ENCODE assay signal across 19 cellular contexts in the genomic region with DNA sequence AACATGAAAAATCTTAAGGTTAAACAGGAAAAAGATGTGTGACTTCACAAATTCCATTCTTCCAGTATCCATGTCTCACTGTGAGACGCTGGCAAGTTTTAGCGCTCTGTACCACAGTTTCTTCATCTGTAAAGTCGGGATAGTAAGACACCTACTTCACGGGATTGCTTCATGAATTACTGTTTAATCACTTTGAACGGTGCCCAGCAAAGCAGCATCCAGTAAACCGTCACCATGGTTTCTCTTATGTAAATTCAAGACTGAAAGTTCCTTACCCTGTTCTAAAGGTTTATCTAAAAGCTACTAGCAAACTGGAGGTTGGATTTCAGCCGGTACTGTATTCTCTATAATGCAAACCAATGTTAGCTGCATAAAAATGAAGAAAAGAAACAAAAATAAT. TPM values are rescaled to one million over a fixed set of nuclear protein-coding genes. Genes with fewer than 3 reads are reported as not detected.
A peak's percentile ranks its signal among the peaks of the same experiment; 100 is the strongest.
DNase-seq lines count a peak whose midpoint lies in the region; ATAC-seq and FAIRE-seq lines count a peak whose summit lies in the region.
"Had no signal": no experiment of that assay in that cellular context is flagged by ENCODE, and none has a peak within 500 bp of the region (broad histone marks: within the 10 kb centered on the region; RNA-seq: fewer than 3 reads in every experiment).

No MANE protein-coding gene starts in this region.

- DNase-seq in NCI-H526 (lab: John Stamatoyannopoulos, UW) (peak; percentile 5 to 30), NCI-H526 treated with DMSO at 0.1 percent for 48 hours (lab: John Stamatoyannopoulos, UW) (no peak), RCC 7860 (ENCODE audit: low spot score) (no peak)
- DNase-seq in stimulated activated naive CD8-positive, alpha-beta T cell treated with anti-CD3 and anti-CD28 coated beads, Interleukin-15, Interleukin-2, amounts not matched to agents 100 U/mL and 50 U/mL, for 24 hours: no peak
- no peak for DNase-seq in activated CD4-positive, alpha-beta memory T cell treated with anti-CD3 and anti-CD28 coated beads, Interleukin-2, amount 10 ng/mL, durations not matched to agents 7 days and 5 days
- no peak for DNase-seq in activated T-helper 2 cell treated with anti-CD3 and anti-CD28 coated beads, Interferon-gamma antibody, Interleukin-2, Interleukin-4, amounts not matched to agents 10 μg/mL and 5 μg/mL and 100 μg/mL, durations not matched to agents 14 hours and 24 hours and 36 hours (ENCODE audit: low spot score)
- DNase-seq: C1 segment of cervical spinal cord, Caco-2, MM.1S, NCI-H1105 treated with DMSO at 0.1 percent for 48 hours, NCI-H187, NCI-H446, NCI-H774, Peyer's patch, SHP77 had no signal

- ATAC-seq in stimulated activated naive CD8-positive, alpha-beta T cell treated with anti-CD3 and anti-CD28 coated beads, Interleukin-15, Interleukin-2, amounts not matched to agents 100 U/mL and 50 U/mL, for 24 hours: no peak
- ATAC-seq in GM21786 (IDR thresholded peaks at IDR 0.05; ENCODE audit: unreplicated experiment): no peak

- intact Hi-C loops in activated T-helper 2 cell treated with anti-CD3 and anti-CD28 coated beads, Interferon-gamma antibody, Interleukin-2, Interleukin-4, amounts not matched to agents 10 μg/mL and 5 μg/mL and 100 μg/mL, durations not matched to agents 14 hours and 24 hours and 36 hours (cut with micrococcal nuclease): loop anchor here (5.0 kb wide), 1 partner anchor 53 kb away; a partner anchor contains a TSS

- no peak for FAIRE-seq in RCC 7860 (lab: Jason Lieb, UNC)
- FAIRE-seq: GM12878, H1 had no signal

- H3K27me3 Mint-ChIP-seq in stimulated activated naive CD8-positive, alpha-beta T cell treated with anti-CD3 and anti-CD28 coated beads, Interleukin-15, Interleukin-2, amounts not matched to agents 100 ng/mL and 50 ng/mL, for 24 hours: no peaks in the 10 kb centered on the region
- H3K27me3 Mint-ChIP-seq in activated CD4-positive, alpha-beta memory T cell treated with anti-CD3 and anti-CD28 coated beads, Interleukin-2, amount 10 ng/mL, durations not matched to agents 7 days and 5 days: no peaks in the 10 kb centered on the region
- no peaks in the 10 kb centered on the region for H3K27me3 Mint-ChIP-seq in activated T-helper 2 cell treated with anti-CD3 and anti-CD28 coated beads, Interferon-gamma antibody, Interleukin-2, Interleukin-4, amounts not matched to agents 10 μg/mL and 5 μg/mL and 100 μg/mL, durations not matched to agents 14 hours and 24 hours and 36 hours (ENCODE audit: low read depth)

- peak overlapping the region; percentile 9 for H3K27ac Mint-ChIP-seq in stimulated activated naive CD8-positive, alpha-beta T cell treated with anti-CD3 and anti-CD28 coated beads, Interleukin-15, Interleukin-2, amounts not matched to agents 100 ng/mL and 50 ng/mL, for 24 hours
- peak overlapping the region; percentile 35 for H3K27ac Mint-ChIP-seq in activated CD4-positive, alpha-beta memory T cell treated with anti-CD3 and anti-CD28 coated beads, Interleukin-2, amount 10 ng/mL, durations not matched to agents 7 days and 5 days
- no peak overlapping the region for H3K27ac Mint-ChIP-seq in activated T-helper 2 cell treated with anti-CD3 and anti-CD28 coated beads, Interferon-gamma antibody, Interleukin-2, Interleukin-4, amounts not matched to agents 10 μg/mL and 5 μg/mL and 100 μg/mL, durations not matched to agents 14 hours and 24 hours and 36 hours

- H3K4me1 Mint-ChIP-seq in stimulated activated naive CD8-positive, alpha-beta T cell treated with anti-CD3 and anti-CD28 coated beads, Interleukin-15, Interleukin-2, amounts not matched to agents 100 ng/mL and 50 ng/mL, for 24 hours (ENCODE audit: low read depth): peaks cover 20% of the 10 kb centered on the region
- peaks cover 16% of the 10 kb centered on the region for H3K4me1 Mint-ChIP-seq in activated CD4-positive, alpha-beta memory T cell treated with anti-CD3 and anti-CD28 coated beads, Interleukin-2, amount 10 ng/mL, durations not matched to agents 7 days and 5 days
- H3K4me1 Mint-ChIP-seq in activated T-helper 2 cell treated with anti-CD3 and anti-CD28 coated beads, Interferon-gamma antibody, Interleukin-2, Interleukin-4, amounts not matched to agents 10 μg/mL and 5 μg/mL and 100 μg/mL, durations not matched to agents 14 hours and 24 hours and 36 hours (ENCODE audit: low read depth): peaks cover 15% of the 10 kb centered on the region

- peaks cover 10% of the 10 kb centered on the region for H3K36me3 Mint-ChIP-seq in stimulated activated naive CD8-positive, alpha-beta T cell treated with anti-CD3 and anti-CD28 coated beads, Interleukin-15, Interleukin-2, amounts not matched to agents 100 ng/mL and 50 ng/mL, for 24 hours (ENCODE audit: low read depth)
- peaks cover 29% of the 10 kb centered on the region for H3K36me3 Mint-ChIP-seq in activated CD4-positive, alpha-beta memory T cell treated with anti-CD3 and anti-CD28 coated beads, Interleukin-2, amount 10 ng/mL, durations not matched to agents 7 days and 5 days (ENCODE audit: low read depth)
- H3K36me3 Mint-ChIP-seq in activated T-helper 2 cell treated with anti-CD3 and anti-CD28 coated beads, Interferon-gamma antibody, Interleukin-2, Interleukin-4, amounts not matched to agents 10 μg/mL and 5 μg/mL and 100 μg/mL, durations not matched to agents 14 hours and 24 hours and 36 hours (ENCODE audit: low read depth): peaks cover 26% of the 10 kb centered on the region

- H3K9me3 Mint-ChIP-seq in stimulated activated naive CD8-positive, alpha-beta T cell treated with anti-CD3 and anti-CD28 coated beads, Interleukin-15, Interleukin-2, amounts not matched to agents 100 ng/mL and 50 ng/mL, for 24 hours: peaks cover 6% of the 10 kb centered on the region
- H3K9me3 Mint-ChIP-seq in activated CD4-positive, alpha-beta memory T cell treated with anti-CD3 and anti-CD28 coated beads, Interleukin-2, amount 10 ng/mL, durations not matched to agents 7 days and 5 days: no peaks in the 10 kb centered on the region
- H3K9me3 Mint-ChIP-seq in activated T-helper 2 cell treated with anti-CD3 and anti-CD28 coated beads, Interferon-gamma antibody, Interleukin-2, Interleukin-4, amounts not matched to agents 10 μg/mL and 5 μg/mL and 100 μg/mL, durations not matched to agents 14 hours and 24 hours and 36 hours: peaks cover 6% of the 10 kb centered on the region

- CTCF ChIA-PET in activated CD4-positive, alpha-beta memory T cell treated with anti-CD3 and anti-CD28 coated beads, Interleukin-2, amount 10 ng/mL, durations not matched to agents 7 days and 5 days (lab: Charles Lee): interaction anchor here (0.8 to 1.1 kb wide), 2 partner anchors 122 to 139 kb away, joined by 3 to 4 read pairs; no protein-coding TSS in a partner anchor

- no peak overlapping the region for H3K4me3 Mint-ChIP-seq in stimulated activated naive CD8-positive, alpha-beta T cell treated with anti-CD3 and anti-CD28 coated beads, Interleukin-15, Interleukin-2, amounts not matched to agents 100 ng/mL and 50 ng/mL, for 24 hours
- H3K4me3 Mint-ChIP-seq in activated CD4-positive, alpha-beta memory T cell treated with anti-CD3 and anti-CD28 coated beads, Interleukin-2, amount 10 ng/mL, durations not matched to agents 7 days and 5 days: no peak overlapping the region
- no peak overlapping the region for H3K4me3 Mint-ChIP-seq in activated T-helper 2 cell treated with anti-CD3 and anti-CD28 coated beads, Interferon-gamma antibody, Interleukin-2, Interleukin-4, amounts not matched to agents 10 μg/mL and 5 μg/mL and 100 μg/mL, durations not matched to agents 14 hours and 24 hours and 36 hours (ENCODE audit: low read depth)

- POLR2A ChIA-PET in activated CD4-positive, alpha-beta memory T cell treated with anti-CD3 and anti-CD28 coated beads, Interleukin-2, amount 10 ng/mL, durations not matched to agents 7 days and 5 days (lab: Charles Lee): interaction anchor here (0.6 kb wide), 1 partner anchor 62 kb away, joined by 3 read pairs; no protein-coding TSS in a partner anchor

RNA-seq across cellular contexts. Expression of a gene that starts 53.5 kb away (rescaled TPM):
- 10 to 100 TPM; 27.8 to 29.4 TPM for total RNA-seq in activated CD4-positive, alpha-beta memory T cell treated with anti-CD3 and anti-CD28 coated beads, Interleukin-2, amount 10 ng/mL, durations not matched to agents 7 days and 5 days
- total RNA-seq in activated T-helper 2 cell treated with anti-CD3 and anti-CD28 coated beads, Interferon-gamma antibody, Interleukin-2, Interleukin-4, amounts not matched to agents 10 μg/mL and 5 μg/mL and 100 μg/mL, durations not matched to agents 14 hours and 24 hours and 36 hours: 10.8 and 13.0 TPM in 2 replicates

Comparison
In these comparisons a context has a peak if more than half of its experiments do, and no peak if none do; other contexts are left out.
1. DNase-seq: peak in NCI-H526 (2 of 2); none in NCI-H526 treated with DMSO at 0.1 percent for 48 hours (single experiment), stimulated activated naive CD8-positive, alpha-beta T cell treated with anti-CD3 and anti-CD28 coated beads, Interleukin-15, Interleukin-2, amounts not matched to agents 100 U/mL and 50 U/mL, for 24 hours (single experiment), activated CD4-positive, alpha-beta memory T cell treated with anti-CD3 and anti-CD28 coated beads, Interleukin-2, amount 10 ng/mL, durations not matched to agents 7 days and 5 days (single experiment), RCC 7860 (single experiment) and activated T-helper 2 cell treated with anti-CD3 and anti-CD28 coated beads, Interferon-gamma antibody, Interleukin-2, Interleukin-4, amounts not matched to agents 10 μg/mL and 5 μg/mL and 100 μg/mL, durations not matched to agents 14 hours and 24 hours and 36 hours (single experiment).